ENCODE assay signal across 20 cellular contexts in the genomic region with DNA sequence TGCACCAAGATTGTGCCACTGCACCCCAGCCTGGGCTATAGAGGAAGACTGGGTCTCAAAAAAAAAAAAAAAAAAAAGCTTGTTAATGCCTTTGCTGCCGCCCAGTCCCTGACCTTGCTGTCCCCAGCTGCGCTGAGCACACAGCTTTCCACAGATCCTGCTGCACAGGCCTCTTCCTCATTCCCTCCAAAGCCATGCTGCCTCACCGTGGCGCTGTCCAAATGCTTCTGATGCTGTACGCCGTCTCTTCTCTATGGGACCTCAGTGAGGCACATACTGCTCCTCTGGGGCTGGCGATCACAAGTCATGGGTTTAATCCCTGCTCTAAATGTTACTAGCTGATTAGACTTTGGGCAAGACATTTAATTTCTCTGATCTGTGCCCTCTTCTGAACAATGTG.
"Had no signal": no experiment of that assay in that cellular context is flagged by ENCODE, and none has a peak within 500 bp of the region (broad histone marks: within the 10 kb centered on the region; RNA-seq: fewer than 3 reads in every experiment).

No MANE protein-coding gene starts in this region.

- H3K27ac ChIP-seq: ascending aorta, coronary artery, foreskin keratinocyte, prostate gland, skin epidermis, tibial nerve had no signal

- H3K9me3 ChIP-seq: ascending aorta, mucosa of descending colon, prostate gland, tibial nerve had no signal

- ATAC-seq: activated T-cell treated with anti-CD3 and anti-CD28 coated beads, Interleukin-2, amount 50 U/mL, for 4 hours; foreskin keratinocyte; mucosa of descending colon; right cardiac atrium had no signal

- H3K27me3 ChIP-seq: ascending aorta, foreskin keratinocyte, tibial nerve had no signal

- H3K4me1 ChIP-seq: foreskin keratinocyte, prostate gland had no signal

- H3K4me3 Mint-ChIP-seq: activated CD4-positive, alpha-beta T cell treated with anti-CD3 and anti-CD28 coated beads, Interleukin-2, amount 10 ng/mL, durations not matched to agents 24 days and 14 days; activated T-cell treated with anti-CD3 and anti-CD28 coated beads, Interleukin-2, amount 50 U/mL, for 4 hours; memory B cell; naive B cell; stimulated activated naive CD8-positive, alpha-beta T cell treated with anti-CD3 and anti-CD28 coated beads, Interleukin-15, Interleukin-2, amounts not matched to agents 100 ng/mL and 50 ng/mL, for 24 hours; T-helper 2 cell treated with Interferon-gamma antibody and Interleukin-4, amounts not matched to agents 5 μg/mL and 100 μg/mL, for 36 hours had no signal

- H3K36me3 ChIP-seq: ascending aorta, prostate gland, tibial nerve had no signal

- H3K27ac Mint-ChIP-seq: activated CD4-positive, alpha-beta T cell treated with anti-CD3 and anti-CD28 coated beads, Interleukin-2, amount 10 ng/mL, durations not matched to agents 24 days and 14 days; memory B cell; naive B cell; stimulated activated naive CD8-positive, alpha-beta T cell treated with anti-CD3 and anti-CD28 coated beads, Interleukin-15, Interleukin-2, amounts not matched to agents 100 ng/mL and 50 ng/mL, for 24 hours; T-helper 2 cell treated with Interferon-gamma antibody and Interleukin-4, amounts not matched to agents 5 μg/mL and 100 μg/mL, for 36 hours had no signal

- DNase-seq: activated CD4-positive, alpha-beta T cell treated with anti-CD3 and anti-CD28 coated beads, Interleukin-2, amount 10 ng/mL, durations not matched to agents 24 days and 14 days; activated CD8-positive, alpha-beta memory T cell treated with anti-CD3 and anti-CD28 coated beads, Interleukin-2, amount 50 U/mL, for 4 hours; activated effector memory CD4-positive, alpha-beta T cell treated with Interleukin-2 at 50 U/mL for 16 hours; activated naive CD4-positive, alpha-beta T cell treated with anti-CD3 and anti-CD28 coated beads, Interleukin-2, amount 50 U/mL, for 16 hours; activated T-cell treated with anti-CD3 and anti-CD28 coated beads, Interleukin-2, amount 50 U/mL, for 4 hours; foreskin keratinocyte; hypothalamus; mucosa of descending colon; naive B cell; stimulated activated CD4-positive, alpha-beta T cell treated with anti-CD3 and anti-CD28 coated beads, Interleukin-15, amount 100 ng/mL, for 24 hours; stimulated activated CD4-positive, alpha-beta T cell treated with anti-CD3 and anti-CD28 coated beads, Interleukin-2, amount 100 ng/mL, for 48 hours had no signal

- H3K4me1 Mint-ChIP-seq: activated CD4-positive, alpha-beta T cell treated with anti-CD3 and anti-CD28 coated beads, Interleukin-2, amount 10 ng/mL, durations not matched to agents 24 days and 14 days; memory B cell; naive B cell had no signal

- H3K36me3 Mint-ChIP-seq: memory B cell, naive B cell had no signal

- H3K27me3 Mint-ChIP-seq: activated CD4-positive, alpha-beta T cell treated with anti-CD3 and anti-CD28 coated beads, Interleukin-2, amount 10 ng/mL, durations not matched to agents 24 days and 14 days; memory B cell; naive B cell; stimulated activated naive CD8-positive, alpha-beta T cell treated with anti-CD3 and anti-CD28 coated beads, Interleukin-15, Interleukin-2, amounts not matched to agents 100 ng/mL and 50 ng/mL, for 24 hours had no signal

- H3K4me3 ChIP-seq: ascending aorta, coronary artery, mucosa of descending colon, prostate gland, skin epidermis, tibial nerve had no signal
